In genomic region chr1:207336559-207337467, GRCh38 we compare ENCODE assay signal across 8 cellular contexts. TPM values are rescaled to one million over a fixed set of nuclear protein-coding genes. Genes with fewer than 3 reads are reported as not detected.
DNase-seq lines count a peak whose midpoint lies in the region; ATAC-seq and TF ChIP-seq lines count a peak whose summit lies in the region.

No MANE protein-coding gene starts in this region.

- H3K4me3 Mint-ChIP-seq in activated CD8-positive, alpha-beta memory T cell treated with anti-CD3 and anti-CD28 coated beads, Interleukin-2, amount 10 ng/mL, durations not matched to agents 7 days and 5 days = peak overlapping the region; percentile 47
- H3K4me3 Mint-ChIP-seq in chondrocyte (ENCODE audit: unreplicated experiment) = no peak overlapping the region

- DNase-seq in DMS79 (lab: John Stamatoyannopoulos, UW) (peak; percentile 67), lung microvascular endothelial cell (ENCODE audit: low read depth in 2 of 2) (peak; percentile 19 to 21), chondrocyte (ENCODE audit: low spot score) (no peak), NCI-H524 (lab: John Stamatoyannopoulos, UW) (no peak), HuH-7 (ENCODE audit: low spot score) (no peak)
- peak; percentile 84 for DNase-seq in activated CD8-positive, alpha-beta memory T cell treated with anti-CD3 and anti-CD28 coated beads, Interleukin-2, amount 10 ng/mL, durations not matched to agents 7 days and 5 days

- ATAC-seq in GM19438 (IDR thresholded peaks at IDR 0.05; ENCODE audit: low read depth, unreplicated experiment) (peak; percentile 48), HG03442 (IDR thresholded peaks at IDR 0.05; ENCODE audit: unreplicated experiment) (peak; percentile 66)
- ATAC-seq in activated CD8-positive, alpha-beta memory T cell treated with anti-CD3 and anti-CD28 coated beads, Interleukin-2, amount 10 ng/mL, durations not matched to agents 7 days and 5 days = peak; percentile 71

- TF ChIP-seq CTCF in chondrocyte (IDR thresholded peaks at IDR 0.05) = no peak

- peaks cover 2% of the 10 kb centered on the region for H3K27me3 Mint-ChIP-seq in activated CD8-positive, alpha-beta memory T cell treated with anti-CD3 and anti-CD28 coated beads, Interleukin-2, amount 10 ng/mL, durations not matched to agents 7 days and 5 days
- peaks cover 20% of the 10 kb centered on the region for H3K27me3 Mint-ChIP-seq in chondrocyte (ENCODE audit: low read depth)

- CTCF ChIA-PET in activated CD8-positive, alpha-beta memory T cell treated with anti-CD3 and anti-CD28 coated beads, Interleukin-2, amount 10 ng/mL, durations not matched to agents 7 days and 5 days (lab: Charles Lee) = interaction anchor here (0.8 to 3.4 kb wide), 7 partner anchors 9 to 287 kb away, joined by 3 to 32 read pairs (median 5); partner anchors contain the start of gene CD55

- peaks cover 89% of the 10 kb centered on the region for H3K36me3 Mint-ChIP-seq in activated CD8-positive, alpha-beta memory T cell treated with anti-CD3 and anti-CD28 coated beads, Interleukin-2, amount 10 ng/mL, durations not matched to agents 7 days and 5 days
- H3K36me3 Mint-ChIP-seq in chondrocyte (ENCODE audit: low read depth) = peaks cover 5% of the 10 kb centered on the region

- peak overlapping the region; percentile 91 for H3K27ac Mint-ChIP-seq in activated CD8-positive, alpha-beta memory T cell treated with anti-CD3 and anti-CD28 coated beads, Interleukin-2, amount 10 ng/mL, durations not matched to agents 7 days and 5 days
- no peak overlapping the region for H3K27ac Mint-ChIP-seq in chondrocyte (ENCODE audit: unreplicated experiment)

- peaks cover 23% of the 10 kb centered on the region for H3K9me3 Mint-ChIP-seq in activated CD8-positive, alpha-beta memory T cell treated with anti-CD3 and anti-CD28 coated beads, Interleukin-2, amount 10 ng/mL, durations not matched to agents 7 days and 5 days (ENCODE audit: low read depth)
- peaks cover 16% of the 10 kb centered on the region for H3K9me3 Mint-ChIP-seq in chondrocyte (ENCODE audit: low read depth)

- peaks cover 59% of the 10 kb centered on the region for H3K4me1 Mint-ChIP-seq in activated CD8-positive, alpha-beta memory T cell treated with anti-CD3 and anti-CD28 coated beads, Interleukin-2, amount 10 ng/mL, durations not matched to agents 7 days and 5 days
- no peaks in the 10 kb centered on the region for H3K4me1 Mint-ChIP-seq in chondrocyte (ENCODE audit: low read depth)

RNA-seq across cellular contexts. Expression of gene CD55, which starts 15.3 kb away (rescaled TPM):
- 10 to 100 TPM; 64.9 to 96.9 TPM for total RNA-seq in activated CD8-positive, alpha-beta memory T cell treated with anti-CD3 and anti-CD28 coated beads, Interleukin-2, amount 10 ng/mL, durations not matched to agents 7 days and 5 days
- total RNA-seq in lung microvascular endothelial cell (62.5 and 105 TPM in 2 replicates), chondrocyte (4.7 to 5.3 TPM (median 4.9 TPM) in 3 replicates)

Comparison
In these comparisons a context has a peak if more than half of its experiments do, and no peak if none do; other contexts are left out.
1. DNase-seq: peak in DMS79 (single experiment), activated CD8-positive, alpha-beta memory T cell treated with anti-CD3 and anti-CD28 coated beads, Interleukin-2, amount 10 ng/mL, durations not matched to agents 7 days and 5 days (single experiment) and lung microvascular endothelial cell (2 of 2); none in chondrocyte (single experiment), NCI-H524 (0 of 2) and HuH-7 (single experiment).
2. RNA of gene CD55, which starts 15.3 kb away (total RNA-seq): 64.9 to 96.9 TPM in activated CD8-positive, alpha-beta memory T cell treated with anti-CD3 and anti-CD28 coated beads, Interleukin-2, amount 10 ng/mL, durations not matched to agents 7 days and 5 days and 62.5 to 105 TPM in lung microvascular endothelial cell; 4.7 to 5.3 TPM in chondrocyte; every median in the first group is over 10 times any median in the second.
3. Peak in every context shown above with its lines, with median percentiles within 50 percentile points of each other: ATAC-seq.